8 cellular contexts compared by ENCODE assay signal in the genomic region with DNA sequence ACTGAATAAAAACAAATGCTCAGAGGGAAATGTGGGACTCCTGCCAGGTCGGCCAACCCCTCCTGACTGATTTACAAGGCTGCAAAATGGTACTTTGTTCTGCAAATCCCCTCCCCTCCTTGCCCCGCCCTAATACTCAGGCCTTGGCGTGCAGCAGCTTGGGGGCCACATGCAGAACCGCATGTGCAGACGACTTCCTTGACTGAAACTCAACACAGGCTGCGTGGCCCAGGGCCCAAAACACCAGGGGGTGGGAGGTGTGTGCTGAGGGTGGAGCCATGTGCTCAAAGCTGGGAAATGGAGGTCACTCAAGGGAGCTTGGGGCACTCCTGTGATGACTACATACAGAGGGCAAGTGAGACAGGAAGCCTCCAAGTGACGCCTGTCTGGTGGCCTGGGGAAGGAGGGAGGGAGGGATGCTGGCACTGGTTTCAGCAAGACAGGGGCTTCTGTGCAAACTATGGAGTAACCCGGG.
DNase-seq lines count a peak whose midpoint lies in the region; TF ChIP-seq lines count a peak whose summit lies in the region.

No MANE protein-coding gene starts in this region.

- no peaks in the 10 kb centered on the region for H3K36me3 ChIP-seq in urinary bladder (ENCODE audit: insufficient read depth)

- intact Hi-C loops in head of caudate nucleus (cut with DNase I) = no loop called here

- H3K27ac ChIP-seq in urinary bladder (ENCODE audit: low read depth) = peak overlapping the region; percentile 38

- H3K4me3 ChIP-seq in retinal pigment epithelial cell (ENCODE audit: low read length) (no peak overlapping the region), urinary bladder (ENCODE audit: low read depth, low read length) (no peak overlapping the region)

- peak; percentile 9 for DNase-seq in SIG-M5 treated with dmso at 0.1 percent for 504 hours (lab: John Stamatoyannopoulos, UW; ENCODE audit: unreplicated experiment)
- DNase-seq in SIG-M5 (lab: John Stamatoyannopoulos, UW) = no peak
- peak; percentile 49 for DNase-seq in NCI-H82 treated with DMSO at 0.1 percent for 48 hours (lab: John Stamatoyannopoulos, UW; ENCODE audit: unreplicated experiment)
- peak; percentile 43 for DNase-seq in activated gamma-delta T cell treated with anti-CD3 and anti-CD28 coated beads, Interleukin-2, amount 50 U/mL, for 16 hours (ENCODE audit: low read depth)
- peak in 35 of 42 donors; percentile 18 to 73 (median 53) for DNase-seq in head of caudate nucleus
- peak; percentile 54 for DNase-seq in retinal pigment epithelial cell (ENCODE audit: low read depth)
- no peak for DNase-seq in HCEC 1CT

- no peak for TF ChIP-seq CTCF in retinal pigment epithelial cell (conservative IDR thresholded peaks at IDR 0.05; ENCODE audit: low read depth, low read length)

- no peaks in the 10 kb centered on the region for H3K4me1 ChIP-seq in urinary bladder (ENCODE audit: insufficient read depth)

- WGBS in urinary bladder = 8% methylated on average over 8 of the region's 8 CpGs

Comparison
In these comparisons a context has a peak if more than half of its experiments do, and no peak if none do; other contexts are left out.
1. DNase-seq: peak in SIG-M5 treated with dmso at 0.1 percent for 504 hours (single experiment), NCI-H82 treated with DMSO at 0.1 percent for 48 hours (single experiment), activated gamma-delta T cell treated with anti-CD3 and anti-CD28 coated beads, Interleukin-2, amount 50 U/mL, for 16 hours (single experiment), head of caudate nucleus (35 of 42) and retinal pigment epithelial cell (single experiment); none in SIG-M5 (single experiment) and HCEC 1CT (single experiment).